Comparison of ENCODE assay signal across 9 cellular contexts in the genomic region with DNA sequence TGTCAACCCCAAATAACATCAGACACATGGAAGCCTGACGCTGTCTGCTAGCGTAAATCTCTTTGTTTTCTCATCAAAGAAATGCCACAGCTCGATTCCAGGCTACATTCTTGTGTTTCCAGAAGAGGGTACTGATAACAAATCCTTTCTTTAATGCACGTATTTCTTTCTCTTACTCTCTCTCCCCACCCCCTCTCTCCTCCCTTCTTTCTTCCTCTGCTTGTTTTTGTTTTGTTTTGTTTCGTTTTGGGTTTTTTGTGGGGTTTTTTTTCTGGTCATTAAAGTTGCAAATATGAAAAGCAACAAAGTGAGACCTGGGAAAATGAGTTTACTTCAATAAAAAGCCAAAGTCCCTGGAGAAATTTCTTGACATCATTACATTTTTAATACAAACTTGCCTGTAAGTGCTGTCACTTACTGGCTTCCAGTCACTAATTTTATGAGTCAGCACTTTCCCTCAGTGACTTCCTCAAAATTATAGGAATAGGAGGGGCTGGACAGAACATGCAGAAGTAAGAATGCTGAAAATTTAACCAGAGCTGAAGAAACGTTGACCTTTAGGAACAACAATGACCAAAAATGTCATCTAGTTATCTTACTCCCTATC.
DNase-seq lines count a peak whose midpoint lies in the region; ATAC-seq, FAIRE-seq and TF ChIP-seq lines count a peak whose summit lies in the region.
"Had no signal": no experiment of that assay in that cellular context is flagged by ENCODE, and none has a peak within 500 bp of the region (broad histone marks: within the 10 kb centered on the region; RNA-seq: fewer than 3 reads in every experiment).

No MANE protein-coding gene starts in this region.

- H2AFZ ChIP-seq in H1 (ENCODE audit: low read length) = 0 out of 2 replicates have a peak overlapping the region, but pooled peaks have one; percentile 3

- no peaks in the 10 kb centered on the region for H3K23me2 ChIP-seq in H1 (ENCODE audit: low read depth, low read length)

- POLR2A ChIA-PET in H1 (lab: Charles Lee; ENCODE audit: partially characterized antibody) = no interaction called here

- no peak overlapping the region for H4K8ac ChIP-seq in H1 (ENCODE audit: extremely low read depth, insufficient read depth, low read length)

- H3K4me2 ChIP-seq in H1 (ENCODE audit: insufficient read depth in 1 of 2, low read depth in 2 of 2, low read length in 2 of 2) = 0 out of 4 replicates have a peak overlapping the region, but pooled peaks of 1 of the 2 experiments have one; percentile 20

- H3K36me3 ChIP-seq in SJSA1 (no peaks in the 10 kb centered on the region), H1 (ENCODE audit: control insufficient read depth in 2 of 4, insufficient read depth in 4 of 4, low read length in 3 of 4) (no peaks in the 10 kb centered on the region)

- no peak overlapping the region for H4K91ac ChIP-seq in H1 (replicated peaks; ENCODE audit: insufficient read length, low read length)

- peak; percentile 42 to 44 for TF ChIP-seq RAD21 in H1 (IDR thresholded peaks at IDR 0.05 in 1 of 2, conservative IDR thresholded peaks at IDR 0.05 in 1 of 2; ENCODE audit: low read depth in 2 of 2, low read length in 2 of 2)

- H3K27ac ChIP-seq in SJSA1 (peak overlapping the region; percentile 75), H1 (ENCODE audit: low read depth, low read length) (no peak overlapping the region)

- H3K4me3 ChIP-seq in SJSA1 (peak overlapping the region; percentile 15), H1 (ENCODE audit: extremely low read depth in 1 of 4, insufficient read depth in 2 of 4, low read depth in 3 of 4, low read length in 4 of 4) (no peak overlapping the region; a peak in 1 of 8 replicates)

- H3K4me1 ChIP-seq in SJSA1 (replicated peaks) (peaks cover 36% of the 10 kb centered on the region), H1 (replicated peaks in 1 of 4; ENCODE audit: control insufficient read depth in 3 of 4, insufficient read depth in 4 of 4, low read length in 3 of 4) (no peaks in the 10 kb centered on the region)

- H3K9ac ChIP-seq in H1 (replicated peaks in 1 of 4; ENCODE audit: extremely low read depth in 1 of 4, low read depth in 3 of 4, low read length in 3 of 4) = no peak overlapping the region

- peak; percentile 67 for ATAC-seq in HG02759 (IDR thresholded peaks at IDR 0.05; ENCODE audit: unreplicated experiment)
- peak; percentile 20 to 33 for ATAC-seq in naive B cell (ENCODE audit: low read depth in 2 of 2)

- no peak overlapping the region for H3K23ac ChIP-seq in H1 (ENCODE audit: insufficient read length)

- H4K20me1 ChIP-seq in H1 (replicated peaks in 1 of 2; ENCODE audit: control insufficient read depth in 1 of 2, insufficient read depth in 2 of 2, low read length in 2 of 2) = no peaks in the 10 kb centered on the region

- H2BK15ac ChIP-seq in H1 (ENCODE audit: low read length) = no peak overlapping the region

- H3K27me3 Mint-ChIP-seq in activated CD4-positive, alpha-beta T cell treated with anti-CD3 and anti-CD28 coated beads, Interleukin-2, amount 10 ng/mL, durations not matched to agents 24 days and 14 days = peaks cover 30% of the 10 kb centered on the region
- H3K27me3 Mint-ChIP-seq in naive B cell = peaks cover 0 to 10% (median 9%) of the 10 kb centered on the region in 3 donors

- no peak for TF ChIP-seq POLR2A in H1 (IDR thresholded peaks at IDR 0.05; ENCODE audit: control extremely low read depth in 1 of 2, low read depth in 2 of 2, low read length in 2 of 2)

- H3K14ac ChIP-seq in H1 (ENCODE audit: insufficient read length) = no peak overlapping the region

- peak overlapping the region; percentile 74 for H3K4me3 Mint-ChIP-seq in activated CD4-positive, alpha-beta T cell treated with anti-CD3 and anti-CD28 coated beads, Interleukin-2, amount 10 ng/mL, durations not matched to agents 24 days and 14 days
- peak overlapping the region in 4 of 8 donors; percentile 40 to 62 (median 56) for H3K4me3 Mint-ChIP-seq in naive B cell

- 49% methylated on average over 6 of the region's 6 CpGs; no CpG with 5 or more reads in 1 of the 2 experiments for WGBS in H1 (ENCODE audit: extremely low coverage in 1 of 2, insufficient coverage in 1 of 2, insufficient read length in 1 of 2, insufficient replicate concordance in 2 of 2, low coverage in 1 of 2, low lambda C conversion rate in 2 of 2, missing lambda C conversion rate in 1 of 2), 2 experiments

- H3K36me3 Mint-ChIP-seq in activated CD4-positive, alpha-beta T cell treated with anti-CD3 and anti-CD28 coated beads, Interleukin-2, amount 10 ng/mL, durations not matched to agents 24 days and 14 days (ENCODE audit: low read depth) = no peaks in the 10 kb centered on the region
- no peaks in the 10 kb centered on the region for H3K36me3 Mint-ChIP-seq in naive B cell

- CTCF ChIA-PET in H1 (lab: Charles Lee; ENCODE audit: partially characterized antibody) = interaction anchor here (0.7 to 2.2 kb wide), 3 partner anchors 11 to 135 kb away, joined by 3 to 6 read pairs (median 5); no protein-coding TSS in a partner anchor

- H3K79me2 ChIP-seq in H1 (ENCODE audit: control insufficient read depth in 1 of 2, insufficient read depth in 2 of 2, low read length in 2 of 2) = no peaks in the 10 kb centered on the region

- H3K9me3 Mint-ChIP-seq in activated CD4-positive, alpha-beta T cell treated with anti-CD3 and anti-CD28 coated beads, Interleukin-2, amount 10 ng/mL, durations not matched to agents 24 days and 14 days = no peaks in the 10 kb centered on the region
- H3K9me3 Mint-ChIP-seq in naive B cell = no peaks in the 10 kb centered on the region

- no peak overlapping the region for H2BK12ac ChIP-seq in H1 (ENCODE audit: low read depth, low read length)

- no peak overlapping the region for H2AK5ac ChIP-seq in H1 (ENCODE audit: low read depth, low read length)

- no peak overlapping the region for H2BK120ac ChIP-seq in H1 (replicated peaks; ENCODE audit: low read depth, low read length)

- no peak overlapping the region for H2BK5ac ChIP-seq in H1 (ENCODE audit: low read depth, low read length)

- no peak overlapping the region for H3K18ac ChIP-seq in H1 (ENCODE audit: extremely low read depth, low read length)

- H3K4me1 Mint-ChIP-seq in activated CD4-positive, alpha-beta T cell treated with anti-CD3 and anti-CD28 coated beads, Interleukin-2, amount 10 ng/mL, durations not matched to agents 24 days and 14 days = peaks cover 41% of the 10 kb centered on the region
- H3K4me1 Mint-ChIP-seq in naive B cell = peaks cover 7 to 16% (median 12%) of the 10 kb centered on the region in 3 donors

- H3K56ac ChIP-seq in H1 (replicated peaks; ENCODE audit: insufficient read length, low read depth, low read length) = no peak overlapping the region

- no peak overlapping the region for H2BK20ac ChIP-seq in H1 (ENCODE audit: low read length)

- intact Hi-C loops in activated CD4-positive, alpha-beta T cell treated with anti-CD3 and anti-CD28 coated beads, Interleukin-2, amount 10 ng/mL, durations not matched to agents 24 days and 14 days (cut with micrococcal nuclease) = loop anchor here (1.0 to 5.0 kb wide), 4 partner anchors 66 to 170 kb away; a partner anchor contains a TSS

- H3K9me3 ChIP-seq in SJSA1 (replicated peaks) = no peaks in the 10 kb centered on the region
- H3K9me3 ChIP-seq in H1 (ENCODE audit: insufficient read depth in 2 of 2, low read depth in 1 of 2, low read length in 1 of 2) = no peaks in the 10 kb centered on the region

- no peaks in the 10 kb centered on the region for H3K79me1 ChIP-seq in H1 (ENCODE audit: low read depth, low read length)

- H3K27me3 ChIP-seq in SJSA1 (replicated peaks) = no peaks in the 10 kb centered on the region
- peaks cover 0 to under 1% (median 0%) of the 10 kb centered on the region in 4 experiments; a peak in 1 of 7 replicates for H3K27me3 ChIP-seq in H1 (replicated peaks in 1 of 4; ENCODE audit: control insufficient read depth in 3 of 4, extremely low read depth in 1 of 4, insufficient read depth in 3 of 4, low read length in 3 of 4)

- H3K27ac Mint-ChIP-seq in activated CD4-positive, alpha-beta T cell treated with anti-CD3 and anti-CD28 coated beads, Interleukin-2, amount 10 ng/mL, durations not matched to agents 24 days and 14 days = peak overlapping the region; percentile 70
- H3K27ac Mint-ChIP-seq in naive B cell = peak overlapping the region in 2 of 6 donors; percentile 13 to 96

- TF ChIP-seq EP300 in H1 (IDR thresholded peaks at IDR 0.05; ENCODE audit: borderline replicate concordance in 1 of 2, low read depth in 2 of 2, low read length in 2 of 2) = no peak

- no peak overlapping the region for H4K5ac ChIP-seq in H1 (ENCODE audit: insufficient read length, low read depth, low read length)

- peak in 2 of 3 experiments; percentile 13 to 27; a peak in 2 of 4 replicates for TF ChIP-seq CTCF in H1 (IDR thresholded peaks at IDR 0.05; ENCODE audit: control extremely low read depth in 1 of 3, insufficient read depth in 1 of 3, low read depth in 1 of 3, low read length in 3 of 3)

- DNase-seq in activated CD4-positive, alpha-beta T cell treated with anti-CD3 and anti-CD28 coated beads, Interleukin-2, amount 10 ng/mL, durations not matched to agents 24 days and 14 days = peak; percentile 77
- DNase-seq in activated CD4-positive, alpha-beta T cell treated with anti-CD3 and anti-CD28 coated beads for 48 hours = no peak
- DNase-seq in SJSA1 (ENCODE audit: low read depth in 1 of 2, low spot score in 2 of 2) (peak; percentile 48 to 85), H1 (ENCODE audit: low read depth in 1 of 2, low spot score in 2 of 2) (no peak), naive B cell (no peak), cerebellar nuclear complex (lab: John Stamatoyannopoulos, UW) (no peak), NCI-H187 treated with DMSO at 0.1 percent for 48 hours (lab: John Stamatoyannopoulos, UW) (no peak)

- no peak overlapping the region for H3K4ac ChIP-seq in H1 (replicated peaks; ENCODE audit: insufficient read length, low read depth, low read length)

- FAIRE-seq in H1 (lab: Jason Lieb, UNC) = no peak
- FAIRE-seq: endometrium had no signal

TF ChIP-seq in H1, 55 proteins besides CTCF, POLR2A, EP300 and RAD21:
- TF ChIP-seq MAFK (IDR thresholded peaks at IDR 0.05; ENCODE audit: low read depth, low read length) (0 out of 2 replicates have a peak, but pooled peaks have one; percentile 31), POU5F1 (IDR thresholded peaks at IDR 0.05; ENCODE audit: low read depth, low read length) (no peak)

Comparison
In these comparisons a context has a peak if more than half of its experiments do, and no peak if none do; other contexts are left out.
1. DNase-seq: peak in activated CD4-positive, alpha-beta T cell treated with anti-CD3 and anti-CD28 coated beads, Interleukin-2, amount 10 ng/mL, durations not matched to agents 24 days and 14 days (single experiment) and SJSA1 (2 of 2); none in activated CD4-positive, alpha-beta T cell treated with anti-CD3 and anti-CD28 coated beads for 48 hours (single experiment), H1 (0 of 2), naive B cell (single experiment), cerebellar nuclear complex (0 of 2) and NCI-H187 treated with DMSO at 0.1 percent for 48 hours (single experiment).